Comparison of ENCODE assay signal across 9 cellular contexts in the genomic region with DNA sequence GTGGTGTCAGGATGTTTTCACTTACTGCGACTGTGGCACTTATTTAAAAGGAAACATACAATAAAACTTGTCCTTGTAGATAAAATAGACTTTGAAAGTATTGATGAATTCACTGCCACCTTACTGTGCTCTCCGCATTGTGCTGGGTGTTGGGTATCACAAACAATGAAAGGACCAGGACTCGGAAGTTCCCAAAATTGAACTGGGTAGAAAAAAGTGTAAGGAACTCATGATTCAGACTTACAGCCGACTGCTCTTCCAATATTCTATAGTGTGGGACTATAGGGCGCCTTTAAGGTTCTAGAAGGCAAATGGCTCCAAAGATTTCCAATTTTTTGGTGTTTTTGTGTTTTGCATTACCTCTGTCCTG. TPM values are rescaled to one million over a fixed set of nuclear protein-coding genes. Genes with fewer than 3 reads are reported as not detected.
A peak's percentile ranks its signal among the peaks of the same experiment; 100 is the strongest.
DNase-seq lines count a peak whose midpoint lies in the region; ATAC-seq, FAIRE-seq and TF ChIP-seq lines count a peak whose summit lies in the region.
"Had no signal": no experiment of that assay in that cellular context is flagged by ENCODE, and none has a peak within 500 bp of the region (broad histone marks: within the 10 kb centered on the region; RNA-seq: fewer than 3 reads in every experiment).

No MANE protein-coding gene starts in this region.

- DNase-seq in T-helper 1 cell: no peak
- DNase-seq in activated T-helper 2 cell treated with anti-CD3 and anti-CD28 coated beads, Interferon-gamma antibody, Interleukin-2, Interleukin-4, amounts not matched to agents 10 μg/mL and 5 μg/mL and 100 μg/mL, durations not matched to agents 14 hours and 24 hours and 36 hours (ENCODE audit: low spot score): no peak
- DNase-seq in kidney: no peak
- DNase-seq in NCI-H1436 (lab: John Stamatoyannopoulos, UW): no peak
- DNase-seq in NCI-H2196 (lab: John Stamatoyannopoulos, UW; ENCODE audit: unreplicated experiment): no peak
- DNase-seq: DND-41 had no signal

- no peak for FAIRE-seq in kidney (lab: Jason Lieb, UNC)

- H3K27me3 Mint-ChIP-seq in T-helper 1 cell treated with Interleukin-12 subunit alpha and Interleukin-12 subunit beta and Interleukin-4 antibody, amounts not matched to agents 30 μg/mL and 1 μg/mL, for 36 hours (ENCODE audit: low read depth): peaks cover 33% of the 10 kb centered on the region
- peaks cover 32% of the 10 kb centered on the region for H3K27me3 Mint-ChIP-seq in activated T-helper 2 cell treated with anti-CD3 and anti-CD28 coated beads, Interferon-gamma antibody, Interleukin-2, Interleukin-4, amounts not matched to agents 10 μg/mL and 5 μg/mL and 100 μg/mL, durations not matched to agents 14 hours and 24 hours and 36 hours (ENCODE audit: low read depth)

- no peak for TF ChIP-seq CTCF in kidney (IDR thresholded peaks at IDR 0.05; ENCODE audit: borderline replicate concordance, extremely low read depth, insufficient read depth)

- H3K36me3 ChIP-seq in kidney (ENCODE audit: control insufficient read depth in 1 of 2, insufficient read depth in 2 of 2, low read length in 2 of 2): no peaks in the 10 kb centered on the region

- peak overlapping the region in 1 of 2 donors; percentile 77 for H3K9ac ChIP-seq in kidney (ENCODE audit: low read length in 2 of 2)

- H3K27ac Mint-ChIP-seq in T-helper 1 cell treated with Interleukin-12 subunit alpha and Interleukin-12 subunit beta and Interleukin-4 antibody, amounts not matched to agents 30 μg/mL and 1 μg/mL, for 36 hours: no peak overlapping the region
- no peak overlapping the region for H3K27ac Mint-ChIP-seq in activated T-helper 2 cell treated with anti-CD3 and anti-CD28 coated beads, Interferon-gamma antibody, Interleukin-2, Interleukin-4, amounts not matched to agents 10 μg/mL and 5 μg/mL and 100 μg/mL, durations not matched to agents 14 hours and 24 hours and 36 hours

- ATAC-seq in GM21423 (IDR thresholded peaks at IDR 0.05; ENCODE audit: unreplicated experiment): no peak

- H3K9me3 ChIP-seq in kidney (ENCODE audit: control insufficient read depth in 1 of 2, low read length in 2 of 2): no peaks in the 10 kb centered on the region

- H3K27ac ChIP-seq in kidney (ENCODE audit: low read depth in 2 of 2, low read length in 2 of 2) (peak overlapping the region; percentile 92 to 95), temporal lobe (ENCODE audit: low read depth, low read length) (peak overlapping the region; percentile 21)

- H3K36me3 Mint-ChIP-seq in T-helper 1 cell treated with Interleukin-12 subunit alpha and Interleukin-12 subunit beta and Interleukin-4 antibody, amounts not matched to agents 30 μg/mL and 1 μg/mL, for 36 hours (ENCODE audit: low read depth): no peaks in the 10 kb centered on the region
- no peaks in the 10 kb centered on the region for H3K36me3 Mint-ChIP-seq in activated T-helper 2 cell treated with anti-CD3 and anti-CD28 coated beads, Interferon-gamma antibody, Interleukin-2, Interleukin-4, amounts not matched to agents 10 μg/mL and 5 μg/mL and 100 μg/mL, durations not matched to agents 14 hours and 24 hours and 36 hours (ENCODE audit: low read depth)

- peak overlapping the region; percentile 55 for H3K4me3 Mint-ChIP-seq in T-helper 1 cell treated with Interleukin-12 subunit alpha and Interleukin-12 subunit beta and Interleukin-4 antibody, amounts not matched to agents 30 μg/mL and 1 μg/mL, for 36 hours
- peak overlapping the region; percentile 73 for H3K4me3 Mint-ChIP-seq in activated T-helper 2 cell treated with anti-CD3 and anti-CD28 coated beads, Interferon-gamma antibody, Interleukin-2, Interleukin-4, amounts not matched to agents 10 μg/mL and 5 μg/mL and 100 μg/mL, durations not matched to agents 14 hours and 24 hours and 36 hours (ENCODE audit: low read depth)

- no peaks in the 10 kb centered on the region for H3K4me1 ChIP-seq in kidney (ENCODE audit: control insufficient read depth in 1 of 2, insufficient read depth in 1 of 2, low read depth in 1 of 2, low read length in 2 of 2)

- peak overlapping the region; percentile 5 to 60 for H3K4me3 ChIP-seq in kidney (ENCODE audit: low read length in 2 of 2)

- intact Hi-C loops in activated T-helper 2 cell treated with anti-CD3 and anti-CD28 coated beads, Interferon-gamma antibody, Interleukin-2, Interleukin-4, amounts not matched to agents 10 μg/mL and 5 μg/mL and 100 μg/mL, durations not matched to agents 14 hours and 24 hours and 36 hours (cut with micrococcal nuclease): no loop called here
- intact Hi-C loops in kidney (cut with DNase I): no loop called here

- H3K4me1 Mint-ChIP-seq in T-helper 1 cell treated with Interleukin-12 subunit alpha and Interleukin-12 subunit beta and Interleukin-4 antibody, amounts not matched to agents 30 μg/mL and 1 μg/mL, for 36 hours (ENCODE audit: low read depth): peaks cover 2% of the 10 kb centered on the region
- H3K4me1 Mint-ChIP-seq in activated T-helper 2 cell treated with anti-CD3 and anti-CD28 coated beads, Interferon-gamma antibody, Interleukin-2, Interleukin-4, amounts not matched to agents 10 μg/mL and 5 μg/mL and 100 μg/mL, durations not matched to agents 14 hours and 24 hours and 36 hours (ENCODE audit: low read depth): peaks cover 7% of the 10 kb centered on the region

- H3K9me3 Mint-ChIP-seq in T-helper 1 cell treated with Interleukin-12 subunit alpha and Interleukin-12 subunit beta and Interleukin-4 antibody, amounts not matched to agents 30 μg/mL and 1 μg/mL, for 36 hours: no peaks in the 10 kb centered on the region
- no peaks in the 10 kb centered on the region for H3K9me3 Mint-ChIP-seq in activated T-helper 2 cell treated with anti-CD3 and anti-CD28 coated beads, Interferon-gamma antibody, Interleukin-2, Interleukin-4, amounts not matched to agents 10 μg/mL and 5 μg/mL and 100 μg/mL, durations not matched to agents 14 hours and 24 hours and 36 hours

RNA-seq across cellular contexts. Expression of a gene that starts 32.0 kb away (rescaled TPM):
- total RNA-seq in activated T-helper 2 cell treated with anti-CD3 and anti-CD28 coated beads, Interferon-gamma antibody, Interleukin-2, Interleukin-4, amounts not matched to agents 10 μg/mL and 5 μg/mL and 100 μg/mL, durations not matched to agents 14 hours and 24 hours and 36 hours: not detected in 2 replicates
- total RNA-seq in kidney (60.4 TPM), temporal lobe (76.7 TPM)
- polyA plus RNA-seq in kidney (ENCODE audit: insufficient read depth, low read depth, low replicate concordance): 17.9 TPM

Comparison
In these comparisons a context has a peak if more than half of its experiments do, and no peak if none do; other contexts are left out.
1. RNA of a gene that starts 32.0 kb away (total RNA-seq): 76.7 TPM in temporal lobe (single experiment) and 60.4 TPM in kidney (single experiment); not detected in activated T-helper 2 cell treated with anti-CD3 and anti-CD28 coated beads, Interferon-gamma antibody, Interleukin-2, Interleukin-4, amounts not matched to agents 10 μg/mL and 5 μg/mL and 100 μg/mL, durations not matched to agents 14 hours and 24 hours and 36 hours; every median in the first group is over 10 times any median in the second.